In genomic region chr17:82170412-82170961, GRCh38 we compare ENCODE assay signal across 1 cellular context.
TF ChIP-seq lines count a peak whose summit lies in the region.

No MANE protein-coding gene starts in this region.

TF ChIP-seq in K562, 482 proteins besides CTCF, POLR2A, EP300 and RAD21 (continued from another document and continues in another):
- no peak for TF ChIP-seq NR0B1 (IDR thresholded peaks at IDR 0.05; ENCODE audit: partially characterized antibody)
- TF ChIP-seq ELF1 (tag; IDR thresholded peaks at IDR 0.05), result no peak
- no peak for TF ChIP-seq ZNF324 (CRISPR knock-in tag; IDR thresholded peaks at IDR 0.05)
- TF ChIP-seq NCOR1 (IDR thresholded peaks at IDR 0.05), result no peak
- no peak for TF ChIP-seq EZH2 (IDR thresholded peaks at IDR 0.05; ENCODE audit: borderline replicate concordance, low read depth, low read length)
- no peak for TF ChIP-seq ZNF780A (CRISPR knock-in tag; IDR thresholded peaks at IDR 0.05)
- TF ChIP-seq SIN3A (IDR thresholded peaks at IDR 0.05; ENCODE audit: borderline replicate concordance in 2 of 2, control insufficient read depth in 1 of 2, low read depth in 2 of 2, low read length in 2 of 2), result no peak
- 0 out of 2 replicates have a peak, but pooled peaks have one; percentile 29 for TF ChIP-seq DPF2 (IDR thresholded peaks at IDR 0.05)
- no peak for TF ChIP-seq ZC3H11A (IDR thresholded peaks at IDR 0.05; ENCODE audit: low read depth, low read length)
- no peak for TF ChIP-seq THRA (IDR thresholded peaks at IDR 0.05)
- 0 out of 4 replicates have a peak, but pooled peaks of 1 of the 2 experiments have one; percentile 17 for TF ChIP-seq HDAC1 (IDR thresholded peaks at IDR 0.05)
- TF ChIP-seq HCFC1 (IDR thresholded peaks at IDR 0.05; ENCODE audit: low read depth, low read length), result no peak
- TF ChIP-seq ZNF384 (IDR thresholded peaks at IDR 0.05; ENCODE audit: low read depth, low read length), result peak; percentile 91
- peak; percentile 59 for TF ChIP-seq ZFP36 (IDR thresholded peaks at IDR 0.05; ENCODE audit: low read depth, low read length, partially characterized antibody)
- TF ChIP-seq CCNT2 (IDR thresholded peaks at IDR 0.05; ENCODE audit: borderline replicate concordance, extremely low read depth, insufficient read length, low read depth, low read length), result no peak
- peak; percentile 14 for TF ChIP-seq PHF20 (IDR thresholded peaks at IDR 0.05; ENCODE audit: partially characterized antibody)
- no peak for TF ChIP-seq HEY1 (CRISPR knock-in tag; IDR thresholded peaks at IDR 0.05; ENCODE audit: borderline replicate concordance)
- TF ChIP-seq ESRRB (CRISPR knock-in tag; IDR thresholded peaks at IDR 0.05; ENCODE audit: borderline replicate concordance), result no peak
- TF ChIP-seq MED1 (CRISPR knock-in tag; IDR thresholded peaks at IDR 0.05; ENCODE audit: borderline replicate concordance), result no peak
- no peak for TF ChIP-seq REST (CRISPR knock-in tag; IDR thresholded peaks at IDR 0.05; ENCODE audit: low read depth)
- no peak for TF ChIP-seq CEBPB (tag; IDR thresholded peaks at IDR 0.05)
- TF ChIP-seq KAT8 (IDR thresholded peaks at IDR 0.05; ENCODE audit: low read depth), result no peak
- peak; percentile 63 for TF ChIP-seq GMEB1 (CRISPR knock-in tag; IDR thresholded peaks at IDR 0.05)
- TF ChIP-seq ZNF184 (CRISPR knock-in tag; IDR thresholded peaks at IDR 0.05), result no peak
- no peak for TF ChIP-seq ZNF764 (CRISPR knock-in tag; IDR thresholded peaks at IDR 0.05; ENCODE audit: low read depth)
- no peak for TF ChIP-seq EWSR1 (IDR thresholded peaks at IDR 0.05; ENCODE audit: borderline replicate concordance, low read depth, partially characterized antibody)
- no peak for TF ChIP-seq ZZZ3 (IDR thresholded peaks at IDR 0.05)
- 0 out of 2 replicates have a peak, but pooled peaks have one; percentile 74 for TF ChIP-seq BCOR (IDR thresholded peaks at IDR 0.05)
- no peak for TF ChIP-seq U2AF2 (optimal IDR thresholded peaks at IDR 0.05; ENCODE audit: low read depth, low read length)
- TF ChIP-seq NFYB (IDR thresholded peaks at IDR 0.05; ENCODE audit: extremely low read depth, insufficient read length), result peak; percentile 81
- no peak for TF ChIP-seq PRPF4 (IDR thresholded peaks at IDR 0.05; ENCODE audit: insufficient read depth, low read depth, low read length, poor library complexity, severe bottlenecking)
- TF ChIP-seq USF2 (CRISPR knock-in tag; IDR thresholded peaks at IDR 0.05), result peak; percentile 73
- peak; percentile 9 for TF ChIP-seq FOS (IDR thresholded peaks at IDR 0.05; ENCODE audit: extremely low read depth, insufficient read length)
- TF ChIP-seq SOX6 (IDR thresholded peaks at IDR 0.05), result peak; percentile 20; the same call in 1 of the 2 replicates
- TF ChIP-seq TRIM25 (IDR thresholded peaks at IDR 0.05; ENCODE audit: borderline replicate concordance), result no peak
- TF ChIP-seq ZMIZ1 (IDR thresholded peaks at IDR 0.05; ENCODE audit: low read depth in 2 of 2, low read length in 2 of 2), result no peak
- no peak for TF ChIP-seq JUND (IDR thresholded peaks at IDR 0.05; ENCODE audit: borderline replicate concordance, low read depth, low read length)
- no peak for TF ChIP-seq JUND (tag; IDR thresholded peaks at IDR 0.05; ENCODE audit: borderline replicate concordance, low read depth, low read length)
- no peak for TF ChIP-seq FOSL1 (tag; conservative IDR thresholded peaks at IDR 0.05)
- TF ChIP-seq KLF6 (CRISPR knock-in tag; IDR thresholded peaks at IDR 0.05; ENCODE audit: borderline replicate concordance), result no peak
- TF ChIP-seq PKNOX1 (IDR thresholded peaks at IDR 0.05), result peak; percentile 88
- peak; percentile 37; the same call in 1 of the 2 replicates for TF ChIP-seq ARID1B (IDR thresholded peaks at IDR 0.05)
- 0 out of 2 replicates have a peak, but pooled peaks have one; percentile 54 for TF ChIP-seq SMARCE1 (IDR thresholded peaks at IDR 0.05)
- peak in 1 of 2 experiments; percentile 32; a peak in 1 of 4 replicates for TF ChIP-seq NRF1 (conservative IDR thresholded peaks at IDR 0.05 in 1 of 2, IDR thresholded peaks at IDR 0.05 in 1 of 2)
- no peak for TF ChIP-seq CHD2 (IDR thresholded peaks at IDR 0.05; ENCODE audit: low read depth, low read length)
- TF ChIP-seq PRDM10 (IDR thresholded peaks at IDR 0.05; ENCODE audit: partially characterized antibody), result peak; percentile 96
- no peak for TF ChIP-seq ATF1 (CRISPR knock-in tag; IDR thresholded peaks at IDR 0.05)
- TF ChIP-seq ATF1 (tag; IDR thresholded peaks at IDR 0.05), result peak; percentile 33; the same call in 1 of the 2 replicates
